Comparison of ENCODE assay signal across 1 cellular context in the genomic region with DNA sequence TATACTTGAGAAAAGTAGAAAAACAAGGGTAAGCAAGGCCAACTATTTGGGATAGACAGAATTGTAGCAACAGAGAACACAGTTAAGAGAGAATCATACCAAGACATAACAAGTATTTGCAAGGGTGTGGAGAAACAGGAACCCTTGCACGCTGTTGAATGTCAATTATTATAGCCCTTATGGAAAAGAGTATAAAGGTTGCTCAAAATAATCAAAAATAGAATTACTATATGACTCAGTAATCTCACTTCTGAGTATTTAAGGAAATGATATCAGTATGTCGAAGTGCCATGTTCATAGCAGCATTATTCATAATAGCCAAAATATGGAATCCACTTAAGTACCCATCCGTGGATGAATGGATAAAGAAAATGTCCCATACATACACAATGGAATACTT.
A peak's percentile ranks its signal among the peaks of the same experiment; 100 is the strongest.
TF ChIP-seq lines count a peak whose summit lies in the region.

No MANE protein-coding gene starts in this region.

TF ChIP-seq in GM12878, 131 proteins besides CTCF, POLR2A, EP300 and RAD21 (continued from another document):
- TF ChIP-seq, protein P1, sequence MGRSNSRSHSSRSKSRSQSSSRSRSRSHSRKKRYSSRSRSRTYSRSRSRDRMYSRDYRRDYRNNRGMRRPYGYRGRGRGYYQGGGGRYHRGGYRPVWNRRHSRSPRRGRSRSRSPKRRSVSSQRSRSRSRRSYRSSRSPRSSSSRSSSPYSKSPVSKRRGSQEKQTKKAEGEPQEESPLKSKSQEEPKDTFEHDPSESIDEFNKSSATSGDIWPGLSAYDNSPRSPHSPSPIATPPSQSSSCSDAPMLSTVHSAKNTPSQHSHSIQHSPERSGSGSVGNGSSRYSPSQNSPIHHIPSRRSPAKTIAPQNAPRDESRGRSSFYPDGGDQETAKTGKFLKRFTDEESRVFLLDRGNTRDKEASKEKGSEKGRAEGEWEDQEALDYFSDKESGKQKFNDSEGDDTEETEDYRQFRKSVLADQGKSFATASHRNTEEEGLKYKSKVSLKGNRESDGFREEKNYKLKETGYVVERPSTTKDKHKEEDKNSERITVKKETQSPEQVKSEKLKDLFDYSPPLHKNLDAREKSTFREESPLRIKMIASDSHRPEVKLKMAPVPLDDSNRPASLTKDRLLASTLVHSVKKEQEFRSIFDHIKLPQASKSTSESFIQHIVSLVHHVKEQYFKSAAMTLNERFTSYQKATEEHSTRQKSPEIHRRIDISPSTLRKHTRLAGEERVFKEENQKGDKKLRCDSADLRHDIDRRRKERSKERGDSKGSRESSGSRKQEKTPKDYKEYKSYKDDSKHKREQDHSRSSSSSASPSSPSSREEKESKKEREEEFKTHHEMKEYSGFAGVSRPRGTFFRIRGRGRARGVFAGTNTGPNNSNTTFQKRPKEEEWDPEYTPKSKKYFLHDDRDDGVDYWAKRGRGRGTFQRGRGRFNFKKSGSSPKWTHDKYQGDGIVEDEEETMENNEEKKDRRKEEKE (IDR thresholded peaks at IDR 0.05) = no peak
- TF ChIP-seq PML (IDR thresholded peaks at IDR 0.05; ENCODE audit: low read length) (peak; percentile 39; the same call in 1 of the 2 replicates), ZNF207 (IDR thresholded peaks at IDR 0.05; ENCODE audit: borderline replicate concordance) (no peak)
- TF ChIP-seq, protein P2, sequence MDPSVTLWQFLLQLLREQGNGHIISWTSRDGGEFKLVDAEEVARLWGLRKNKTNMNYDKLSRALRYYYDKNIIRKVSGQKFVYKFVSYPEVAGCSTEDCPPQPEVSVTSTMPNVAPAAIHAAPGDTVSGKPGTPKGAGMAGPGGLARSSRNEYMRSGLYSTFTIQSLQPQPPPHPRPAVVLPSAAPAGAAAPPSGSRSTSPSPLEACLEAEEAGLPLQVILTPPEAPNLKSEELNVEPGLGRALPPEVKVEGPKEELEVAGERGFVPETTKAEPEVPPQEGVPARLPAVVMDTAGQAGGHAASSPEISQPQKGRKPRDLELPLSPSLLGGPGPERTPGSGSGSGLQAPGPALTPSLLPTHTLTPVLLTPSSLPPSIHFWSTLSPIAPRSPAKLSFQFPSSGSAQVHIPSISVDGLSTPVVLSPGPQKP (IDR thresholded peaks at IDR 0.05; ENCODE audit: low read depth, low read length) = no peak
